Comparison of ENCODE assay signal across 8 cellular contexts in the genomic region with DNA sequence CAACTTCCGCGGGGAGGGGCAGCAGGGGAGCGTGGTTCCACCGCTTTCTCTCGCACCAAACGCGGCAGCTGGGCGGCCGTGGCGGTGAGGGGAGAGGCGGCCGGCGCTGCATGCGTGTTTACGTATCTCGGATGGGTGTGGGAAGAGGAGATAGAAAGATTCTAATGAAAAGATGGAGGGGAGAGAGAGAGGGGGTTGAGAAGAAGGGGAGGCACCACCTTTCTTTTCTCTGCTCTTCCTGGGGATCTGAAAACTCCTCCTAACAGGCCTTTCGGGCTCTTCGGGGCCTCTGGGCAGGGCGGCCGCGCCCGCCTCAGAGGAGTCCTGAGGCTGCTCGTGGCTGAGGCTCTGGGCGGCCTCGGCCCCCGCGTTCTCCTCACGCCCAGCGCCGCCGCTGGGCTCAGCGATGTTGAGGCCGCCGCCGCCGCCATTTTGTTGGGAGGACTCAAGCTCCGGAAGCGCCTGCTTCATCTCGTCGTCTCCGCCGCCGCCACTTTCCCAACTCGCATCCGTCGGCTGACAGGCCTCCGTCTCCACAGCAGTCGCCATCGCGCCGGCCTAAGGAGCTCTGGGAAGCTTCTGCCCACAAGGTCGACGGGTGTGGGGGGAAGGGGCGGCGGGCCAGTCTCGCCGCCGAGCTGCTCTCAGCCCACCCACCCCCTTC. TPM values are rescaled to one million over a fixed set of nuclear protein-coding genes. Genes with fewer than 3 reads are reported as not detected.
DNase-seq lines count a peak whose midpoint lies in the region; ATAC-seq and TF ChIP-seq lines count a peak whose summit lies in the region.

No MANE protein-coding gene starts in this region.

- no peaks in the 10 kb centered on the region for H3K36me3 ChIP-seq in CD8-positive, alpha-beta T cell (ENCODE audit: insufficient read depth, low read length)
- H3K36me3 ChIP-seq in OCI-LY3 (replicated peaks; ENCODE audit: low read depth, low read length) (peaks cover 50% of the 10 kb centered on the region), mucosa of stomach (ENCODE audit: control insufficient read depth, insufficient read depth, low read length) (no peaks in the 10 kb centered on the region)

- no peaks in the 10 kb centered on the region for H3K9me3 ChIP-seq in CD8-positive, alpha-beta T cell (ENCODE audit: low read length)
- H3K9me3 ChIP-seq in OCI-LY3 (ENCODE audit: insufficient read depth, low read length) (peaks cover 4% of the 10 kb centered on the region; the same call in 1 of the 2 replicates), mucosa of stomach (ENCODE audit: control insufficient read depth, low read length) (no peaks in the 10 kb centered on the region)

- peak overlapping the region; percentile 98 for H3K27ac ChIP-seq in CD8-positive, alpha-beta T cell (ENCODE audit: low read depth, low read length)
- H3K27ac ChIP-seq in OCI-LY3 (ENCODE audit: low read length) = peak overlapping the region; percentile 80

- ATAC-seq in CD8-positive, alpha-beta T cell = peak; percentile 69
- ATAC-seq in GM19463 (IDR thresholded peaks at IDR 0.05; ENCODE audit: unreplicated experiment) = peak; percentile 67

- H3K4me3 ChIP-seq in CD8-positive, alpha-beta T cell (ENCODE audit: low read depth, low read length) = peak overlapping the region; percentile 91
- H3K4me3 ChIP-seq in OCI-LY3 (ENCODE audit: low read length) = peak overlapping the region; percentile 82
- peak overlapping the region; percentile 70 for H3K4me3 ChIP-seq in mucosa of stomach (ENCODE audit: low read length)

- CTCF ChIA-PET in CD8-positive, alpha-beta T cell (lab: Charles Lee) = interaction anchor here (0.6 to 1.6 kb wide), 4 partner anchors 11 to 306 kb away, joined by 3 to 5 read pairs (median 4); no protein-coding TSS in a partner anchor

- peak overlapping the region; percentile 91 for H3K9ac ChIP-seq in OCI-LY3 (ENCODE audit: low read length)
- peak overlapping the region; percentile 97 for H3K9ac ChIP-seq in mucosa of stomach (ENCODE audit: low read length)

- H2AFZ ChIP-seq in OCI-LY3 (ENCODE audit: low read depth, low read length) = peak overlapping the region; percentile 76

- H3K9me3 Mint-ChIP-seq in CD8-positive, alpha-beta T cell = no peaks in the 10 kb centered on the region

- H3K4me1 Mint-ChIP-seq in CD8-positive, alpha-beta T cell (ENCODE audit: low read depth) = peaks cover 39% of the 10 kb centered on the region

- POLR2A ChIA-PET in CD8-positive, alpha-beta T cell (lab: Charles Lee) = interaction anchor here (1.0 to 3.9 kb wide), 15 partner anchors 9 to 915 kb away, joined by 3 to 46 read pairs (median 6); a partner anchor contains a TSS

- H4K20me1 ChIP-seq in OCI-LY3 (ENCODE audit: insufficient read depth, low read length) = 0 out of 2 replicates have a peak, but pooled peaks cover 3% of the 10 kb centered on the region

- H3K27me3 Mint-ChIP-seq in CD8-positive, alpha-beta T cell (ENCODE audit: low read depth) = no peaks in the 10 kb centered on the region

- H3K27ac Mint-ChIP-seq in CD8-positive, alpha-beta T cell = peak overlapping the region; percentile 99

- intact Hi-C loops in CD8-positive, alpha-beta T cell (cut with DNase I, micrococcal nuclease) = loop anchor here (1.0 to 10.0 kb wide), 8 partner anchors 13 to 1325 kb away; a partner anchor contains a TSS

- peaks cover 21% of the 10 kb centered on the region for H3K36me3 Mint-ChIP-seq in CD8-positive, alpha-beta T cell

- H3K4me2 ChIP-seq in OCI-LY3 (ENCODE audit: low read length) = peak overlapping the region; percentile 69

- peaks cover 47% of the 10 kb centered on the region for H3K4me1 ChIP-seq in CD8-positive, alpha-beta T cell (ENCODE audit: insufficient read depth, low read length)
- H3K4me1 ChIP-seq in OCI-LY3 (ENCODE audit: low read length) (peaks cover 24% of the 10 kb centered on the region), mucosa of stomach (ENCODE audit: control insufficient read depth, insufficient read depth, low read length) (no peaks in the 10 kb centered on the region)

- peaks cover 47% of the 10 kb centered on the region for H3K79me2 ChIP-seq in OCI-LY3 (ENCODE audit: low read length)

- H3K4me3 Mint-ChIP-seq in CD8-positive, alpha-beta T cell = peak overlapping the region; percentile 95

- peak; percentile 52 to 85 (median 76) for DNase-seq in CD8-positive, alpha-beta T cell
- DNase-seq in HS-27A (ENCODE audit: low read depth) = peak; percentile 53
- DNase-seq in activated T-cell treated with anti-CD3 and anti-CD28 coated beads, Interleukin-2, amount 50 U/mL, for 1 hour = peak; percentile 83
- peak; percentile 86 to 90 for DNase-seq in erythroblast (lab: John Stamatoyannopoulos, UW)
- DNase-seq in stimulated activated CD8-positive, alpha-beta memory T cell treated with anti-CD3 and anti-CD28 coated beads, Interleukin-4, amount 100 ng/mL, for 48 hours = peak; percentile 83

- H3K27me3 ChIP-seq in CD8-positive, alpha-beta T cell (ENCODE audit: insufficient read depth, low read length) = no peaks in the 10 kb centered on the region
- no peaks in the 10 kb centered on the region for H3K27me3 ChIP-seq in OCI-LY3 (ENCODE audit: low read depth, low read length)
- H3K27me3 ChIP-seq in mucosa of stomach (ENCODE audit: control insufficient read depth, insufficient read depth, low read length) = no peaks in the 10 kb centered on the region

- peak; percentile 84 for TF ChIP-seq POLR2A in erythroblast (IDR thresholded peaks at IDR 0.05; ENCODE audit: low read length)

- no peak for TF ChIP-seq CTCF in CD8-positive, alpha-beta T cell (IDR thresholded peaks at IDR 0.05)
- no peak for TF ChIP-seq CTCF in OCI-LY3 (IDR thresholded peaks at IDR 0.05; ENCODE audit: low read depth, low read length)

RNA-seq across cellular contexts. Expression of a gene that starts 0.5 kb away (rescaled TPM):
- total RNA-seq in CD8-positive, alpha-beta T cell = 10 to 100 TPM; 31.1 to 41.5 TPM

Comparison
In these comparisons a context has a peak if more than half of its experiments do, and no peak if none do; other contexts are left out.
1. Peak in every context shown above with its lines: DNase-seq, ATAC-seq, H3K4me3 ChIP-seq and H3K27ac ChIP-seq.